30 cellular contexts compared by ENCODE assay signal in the genomic region with DNA sequence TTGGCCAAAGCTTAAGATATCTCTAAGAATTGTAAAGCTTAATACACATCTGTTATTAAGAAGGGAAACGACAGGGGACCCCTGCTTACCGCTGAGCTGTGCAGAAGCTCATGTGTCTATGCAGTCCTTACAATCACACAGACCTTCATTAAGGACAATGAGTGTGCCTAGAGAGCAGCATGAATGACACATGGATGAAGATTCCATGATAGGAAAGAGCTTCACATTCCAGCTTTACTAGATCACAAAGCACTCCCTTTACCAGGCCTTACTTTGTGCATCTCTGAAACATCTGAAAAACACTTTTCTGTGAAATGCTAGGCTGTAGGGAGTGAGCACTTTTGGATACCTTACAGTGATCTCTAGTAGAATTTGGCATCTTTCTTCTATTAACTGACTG. TPM values are rescaled to one million over a fixed set of nuclear protein-coding genes. Genes with fewer than 3 reads are reported as not detected.
DNase-seq lines count a peak whose midpoint lies in the region; ATAC-seq, FAIRE-seq and TF ChIP-seq lines count a peak whose summit lies in the region.
"Had no signal": no experiment of that assay in that cellular context is flagged by ENCODE, and none has a peak within 500 bp of the region (broad histone marks: within the 10 kb centered on the region; RNA-seq: fewer than 3 reads in every experiment).

No MANE protein-coding gene starts in this region.

- no peak overlapping the region for H3K56ac ChIP-seq in mesendoderm (ENCODE audit: low read length)

- H3K9me3 ChIP-seq in HCT116 (ENCODE audit: control insufficient read depth in 1 of 2, insufficient read depth in 1 of 2, low read depth in 1 of 2, low read length in 2 of 2) (no peaks in the 10 kb centered on the region), astrocyte (ENCODE audit: insufficient read depth, low read depth, low read length) (no peaks in the 10 kb centered on the region), upper lobe of left lung (no peaks in the 10 kb centered on the region)
- H3K9me3 ChIP-seq: upper lobe of right lung had no signal

- no peak overlapping the region for H2AFZ ChIP-seq in HCT116 (ENCODE audit: low read depth, low read length, poor library complexity, severe bottlenecking)
- H2AFZ ChIP-seq in astrocyte (ENCODE audit: low read depth, low read length) = no peak overlapping the region

- H3K27ac Mint-ChIP-seq in astrocyte (ENCODE audit: unreplicated experiment) = peak overlapping the region; percentile 9
- H3K27ac Mint-ChIP-seq in type B pancreatic cell = no peak overlapping the region
- H3K27ac Mint-ChIP-seq: activated CD8-positive, alpha-beta T cell treated with anti-CD3 and anti-CD28 coated beads for 36 hours; activated naive CD4-positive, alpha-beta T cell treated with anti-CD3 and anti-CD28 coated beads, Interleukin-2, amount 50 U/mL, for 72 hours had no signal

- H3K4me3 ChIP-seq in HCT116 (replicated peaks in 1 of 2; ENCODE audit: low read depth in 1 of 2, low read length in 2 of 2) (no peak overlapping the region), astrocyte (ENCODE audit: insufficient read depth, low read depth, low read length) (no peak overlapping the region), mesendoderm (ENCODE audit: low read length) (no peak overlapping the region), upper lobe of left lung (no peak overlapping the region)
- H3K4me3 ChIP-seq: upper lobe of right lung had no signal

- TF ChIP-seq CTCF in HCT116 (IDR thresholded peaks at IDR 0.05 in 2 of 3, conservative IDR thresholded peaks at IDR 0.05 in 1 of 3; ENCODE audit: borderline replicate concordance in 1 of 3, insufficient read depth in 1 of 3, low read depth in 2 of 3, low read length in 2 of 3) (no peak), astrocyte (IDR thresholded peaks at IDR 0.05; ENCODE audit: insufficient read depth, low read depth, low read length) (no peak), type B pancreatic cell (conservative IDR thresholded peaks at IDR 0.05) (no peak), upper lobe of left lung (IDR thresholded peaks at IDR 0.05) (no peak)

- BruUV-seq in HCT116 (replicated peaks; lab: Mats Ljungman, UMichigan) = TSS peak; percentile 26

- DNase-seq in AG20443 (ENCODE audit: low spot score) = peak; percentile 43
- no peak for DNase-seq in HCT116 (ENCODE audit: low read depth, low spot score)
- peak; percentile 9 for DNase-seq in astrocyte (ENCODE audit: low read depth)
- DNase-seq in mesendoderm = peak; percentile 18
- DNase-seq in type B pancreatic cell (ENCODE audit: extremely low spot score, unreplicated experiment) = no peak
- no peak for DNase-seq in upper lobe of left lung
- DNase-seq: activated CD4-positive, alpha-beta T cell treated with anti-CD3 and anti-CD28 coated beads for 1 hour; activated CD8-positive, alpha-beta T cell treated with anti-CD3 and anti-CD28 coated beads for 36 hours; Calu3; DND-41; H7; left ventricle myocardium superior; midbrain; natural killer cell; NCI-H1436; NCI-H748 treated with DMSO at 0.1 percent for 48 hours; retina; T-helper 17 cell; upper lobe of right lung had no signal

- no peak overlapping the region for H3K9ac ChIP-seq in HCT116 (ENCODE audit: low read length)
- H3K9ac ChIP-seq in astrocyte (ENCODE audit: low read length) = no peak overlapping the region
- H3K9ac ChIP-seq in mesendoderm (ENCODE audit: low read length) = no peak overlapping the region

- POLR2A ChIA-PET in HCT116 (lab: Charles Lee) = no interaction called here

- no peak overlapping the region for H3K4me3 Mint-ChIP-seq in astrocyte (ENCODE audit: unreplicated experiment)
- no peak overlapping the region for H3K4me3 Mint-ChIP-seq in type B pancreatic cell
- H3K4me3 Mint-ChIP-seq: activated CD8-positive, alpha-beta T cell treated with anti-CD3 and anti-CD28 coated beads for 36 hours; central memory CD8-positive, alpha-beta T cell; natural killer cell; T-helper 17 cell had no signal

- H3K23ac ChIP-seq in mesendoderm (ENCODE audit: low read length) = no peak overlapping the region

- H3K36me3 ChIP-seq in HCT116 (ENCODE audit: control insufficient read depth in 1 of 2, insufficient read depth in 2 of 2, low read length in 2 of 2) (peaks cover 22% of the 10 kb centered on the region in 2 experiments; a peak in 3 of 4 replicates), astrocyte (ENCODE audit: insufficient read depth, low read length) (peaks cover 38% of the 10 kb centered on the region), mesendoderm (ENCODE audit: control insufficient read depth, insufficient read depth, low read length) (peaks cover 9% of the 10 kb centered on the region), upper lobe of left lung (peaks cover 10 to 64% (median 39%) of the 10 kb centered on the region in 4 donors)

- H3K9me2 ChIP-seq in HCT116 (ENCODE audit: insufficient read depth) = no peaks in the 10 kb centered on the region

- RAD21 ChIA-PET in HCT116 (lab: Charles Lee; ENCODE audit: low non-redundant PET in 1 of 2, low total read pairs in 2 of 2, uncharacterized antibody in 2 of 2, unreplicated experiment in 2 of 2) = interaction anchor here in 1 of 2 experiments (0.7 kb wide), 1 partner anchor 15 kb away, joined by 3 read pairs; no protein-coding TSS in a partner anchor

- H4K20me1 ChIP-seq in HCT116 (ENCODE audit: insufficient read depth) (no peaks in the 10 kb centered on the region), astrocyte (ENCODE audit: insufficient read depth, low read length) (peaks cover 24% of the 10 kb centered on the region)

- TF ChIP-seq POLR2A in HCT116 (IDR thresholded peaks at IDR 0.05; ENCODE audit: borderline replicate concordance, extremely low read depth, insufficient read depth, insufficient read length) (no peak), upper lobe of left lung (IDR thresholded peaks at IDR 0.05) (no peak)

- H4K5ac ChIP-seq in mesendoderm (ENCODE audit: low read length) = no peak overlapping the region

- H3K27me3 ChIP-seq in HCT116 (ENCODE audit: insufficient read depth, low read length) (no peaks in the 10 kb centered on the region), astrocyte (ENCODE audit: insufficient read depth, low read length) (no peaks in the 10 kb centered on the region), mesendoderm (ENCODE audit: insufficient read depth, low read length, poor library complexity) (no peaks in the 10 kb centered on the region), upper lobe of left lung (no peaks in the 10 kb centered on the region)
- H3K27me3 ChIP-seq: upper lobe of right lung had no signal

- H2BK15ac ChIP-seq in mesendoderm (replicated peaks; ENCODE audit: low read depth) = no peak overlapping the region

- ATAC-seq in HCT116 (no peak), GM19463 (IDR thresholded peaks at IDR 0.05; ENCODE audit: unreplicated experiment) (no peak), HG02973 (IDR thresholded peaks at IDR 0.05; ENCODE audit: unreplicated experiment) (no peak), upper lobe of left lung (ENCODE audit: low FRiP score in 2 of 2) (no peak)
- ATAC-seq: activated CD8-positive, alpha-beta T cell treated with anti-CD3 and anti-CD28 coated beads for 36 hours; activated naive CD4-positive, alpha-beta T cell treated with anti-CD3 and anti-CD28 coated beads, Interleukin-2, amount 50 U/mL, for 72 hours; left ventricle myocardium superior; natural killer cell; T-helper 17 cell; upper lobe of right lung had no signal

- H2AK5ac ChIP-seq in mesendoderm (ENCODE audit: low read length) = no peak overlapping the region

- H3K4ac ChIP-seq in mesendoderm (ENCODE audit: low read depth, low read length) = no peak overlapping the region

- H2BK120ac ChIP-seq in mesendoderm (ENCODE audit: low read depth, low read length) = no peak overlapping the region

- H3K27me3 Mint-ChIP-seq in astrocyte (ENCODE audit: low read depth, unreplicated experiment) (no peaks in the 10 kb centered on the region), type B pancreatic cell (no peaks in the 10 kb centered on the region)
- H3K27me3 Mint-ChIP-seq: activated CD8-positive, alpha-beta T cell treated with anti-CD3 and anti-CD28 coated beads for 36 hours; central memory CD8-positive, alpha-beta T cell; T-helper 17 cell had no signal

- peaks cover 7% of the 10 kb centered on the region for H3K36me3 Mint-ChIP-seq in astrocyte (ENCODE audit: low read depth, unreplicated experiment)
- H3K36me3 Mint-ChIP-seq in type B pancreatic cell = peaks cover 13% of the 10 kb centered on the region

- H3K27ac ChIP-seq in HCT116 (ENCODE audit: low read depth, low read length) (no peak overlapping the region), astrocyte (ENCODE audit: low read depth, low read length) (no peak overlapping the region), mesendoderm (ENCODE audit: low read depth, low read length) (no peak overlapping the region), upper lobe of left lung (no peak overlapping the region)
- H3K27ac ChIP-seq: RWPE1, upper lobe of right lung had no signal

- no peak for TF ChIP-seq RAD21 in HCT116 (IDR thresholded peaks at IDR 0.05; ENCODE audit: low read depth)

- CTCF ChIA-PET in HCT116 (lab: Charles Lee) = no interaction called here

- no peak for FAIRE-seq in astrocyte (lab: Jason Lieb, UNC)
- FAIRE-seq: islet of Langerhans had no signal

- no peak for TF ChIP-seq EP300 in upper lobe of left lung (IDR thresholded peaks at IDR 0.05)

- no CpG with 5 or more reads among the region's 2 CpGs for WGBS in mesendoderm (ENCODE audit: extremely low coverage, insufficient coverage, low lambda C conversion rate)
- WGBS in upper lobe of left lung, 2 donors = 85 to 89% methylated on average over 2 of the region's 2 CpGs

- H3K4me1 Mint-ChIP-seq in astrocyte (ENCODE audit: low read depth, unreplicated experiment) (peaks cover 4% of the 10 kb centered on the region), type B pancreatic cell (ENCODE audit: unreplicated experiment) (no peaks in the 10 kb centered on the region)

- H3K79me1 ChIP-seq in mesendoderm (ENCODE audit: low read length) = peaks cover 2% of the 10 kb centered on the region

- H3K79me2 ChIP-seq in HCT116 (ENCODE audit: insufficient read depth, low read length) (peaks cover 21% of the 10 kb centered on the region), astrocyte (ENCODE audit: insufficient read depth, low read length) (peaks cover 24% of the 10 kb centered on the region), mesendoderm (ENCODE audit: control insufficient read depth, insufficient read depth, low read length) (no peaks in the 10 kb centered on the region)

- H2BK5ac ChIP-seq in mesendoderm (ENCODE audit: low read length) = no peak overlapping the region

- H3K4me1 ChIP-seq in HCT116 (ENCODE audit: control insufficient read depth in 1 of 2, insufficient read depth in 2 of 2, low read length in 2 of 2) (no peaks in the 10 kb centered on the region), astrocyte (ENCODE audit: insufficient read depth, low read length) (no peaks in the 10 kb centered on the region), mesendoderm (ENCODE audit: control insufficient read depth, low read depth, low read length) (no peaks in the 10 kb centered on the region), upper lobe of left lung (peaks cover 0 to 4% (median 0%) of the 10 kb centered on the region in 4 donors)
- H3K4me1 ChIP-seq: upper lobe of right lung had no signal

- no peak overlapping the region for H4K8ac ChIP-seq in mesendoderm (ENCODE audit: low read depth, low read length)

- no peak overlapping the region for H3K18ac ChIP-seq in mesendoderm (ENCODE audit: low read length)

- intact Hi-C loops in HCT116 (cut with micrococcal nuclease) = no loop called here

- no peak overlapping the region for H3K4me2 ChIP-seq in HCT116 (ENCODE audit: low read length)
- no peak overlapping the region for H3K4me2 ChIP-seq in astrocyte (ENCODE audit: low read length)
- H3K4me2 ChIP-seq in mesendoderm (ENCODE audit: low read length) = no peak overlapping the region

- no peaks in the 10 kb centered on the region for H3K9me3 Mint-ChIP-seq in astrocyte (ENCODE audit: unreplicated experiment)
- H3K9me3 Mint-ChIP-seq in type B pancreatic cell = no peaks in the 10 kb centered on the region
- H3K9me3 Mint-ChIP-seq: activated CD8-positive, alpha-beta T cell treated with anti-CD3 and anti-CD28 coated beads for 36 hours; activated naive CD4-positive, alpha-beta T cell treated with anti-CD3 and anti-CD28 coated beads, Interleukin-2, amount 50 U/mL, for 72 hours; central memory CD8-positive, alpha-beta T cell; natural killer cell had no signal

RNA-seq across cellular contexts. Expression of a gene that starts 32.0 kb away (rescaled TPM):
- total RNA-seq in HCT116 (2021; ENCODE audit: unreplicated experiment) (25.1 TPM), astrocyte (18.0 and 18.3 TPM in 2 replicates), type B pancreatic cell (ENCODE audit: low replicate concordance) (21.2 and 23.5 TPM in 2 replicates), upper lobe of left lung (10 to 100 TPM; 22.2 to 33.5 (median 26.6) TPM)
- polyA plus RNA-seq in HCT116 (2012) = 8.0 and 8.8 TPM in 2 replicates
- polyA plus RNA-seq in mesendoderm (2013, experiment 1 of 2) = 16.7 TPM
- polyA plus RNA-seq in mesendoderm (2013, experiment 2 of 2) = 16.6 TPM

RNA-seq across cellular contexts. Expression of a gene that starts 39.3 kb away (rescaled TPM):
- total RNA-seq in HCT116 (2021; ENCODE audit: unreplicated experiment) (67.0 TPM), astrocyte (90.7 and 90.9 TPM in 2 replicates), type B pancreatic cell (ENCODE audit: low replicate concordance) (77.2 and 89.2 TPM in 2 replicates), upper lobe of left lung (10 to 100 TPM in 5 of 6 donors, 1 to 10 TPM in 1; 8.7 to 45.5 (median 28.2) TPM)
- 8.9 and 14.7 TPM in 2 replicates for polyA plus RNA-seq in HCT116 (2012)
- 31.0 TPM for polyA plus RNA-seq in mesendoderm (2013, experiment 1 of 2)
- 28.9 TPM for polyA plus RNA-seq in mesendoderm (2013, experiment 2 of 2)

RNA-seq across cellular contexts. Expression of a gene that starts 43.6 kb away (rescaled TPM):
- not detected for total RNA-seq in HCT116 (2021; ENCODE audit: unreplicated experiment)
- polyA plus RNA-seq in HCT116 (2012) = not detected in 2 replicates
- total RNA-seq in astrocyte = not detected in 2 replicates
- polyA plus RNA-seq in mesendoderm (2013, experiment 1 of 2) = 0.04 TPM
- 0.03 TPM for polyA plus RNA-seq in mesendoderm (2013, experiment 2 of 2)
- not detected in 2 replicates for total RNA-seq in type B pancreatic cell (ENCODE audit: low replicate concordance)
- not detected for total RNA-seq in upper lobe of left lung
- total RNA-seq: activated CD8-positive, alpha-beta T cell treated with anti-CD3 and anti-CD28 coated beads for 36 hours; activated naive CD4-positive, alpha-beta T cell treated with anti-CD3 and anti-CD28 coated beads, Interleukin-2, amount 50 U/mL, for 72 hours; Calu3; dermis microvascular lymphatic vessel endothelial cell; glomerular endothelial cell; H7; natural killer cell; osteocyte; SK-MEL-5; T-helper 17 cell; upper lobe of right lung had no signal
- polyA plus RNA-seq: AG04450 had no signal

Comparison
In these comparisons a context has a peak if more than half of its experiments do, and no peak if none do; other contexts are left out.
1. DNase-seq: peak in AG20443 (single experiment), astrocyte (single experiment) and mesendoderm (single experiment); none in HCT116 (single experiment), type B pancreatic cell (single experiment) and upper lobe of left lung (0 of 2).